Comparison of ENCODE assay signal across 18 cellular contexts in the genomic region with DNA sequence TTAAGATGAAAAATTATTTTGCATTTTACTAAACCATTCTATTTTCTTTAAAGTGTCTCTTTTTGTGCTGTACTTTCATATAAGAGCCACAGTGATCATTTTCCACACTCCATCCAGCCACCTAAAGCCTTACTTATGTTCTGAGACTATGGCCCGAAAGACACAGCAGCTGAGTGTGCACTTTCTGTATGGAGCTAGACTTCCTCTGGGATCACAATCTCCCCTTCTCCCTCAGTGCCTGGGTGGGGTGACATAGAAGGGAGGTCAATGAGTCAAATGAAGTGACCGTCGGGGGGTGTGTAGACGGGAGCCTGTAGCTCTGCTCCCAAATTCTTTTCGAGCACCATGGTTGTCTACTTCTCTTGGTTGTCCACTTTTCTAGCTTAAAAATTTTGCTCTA.
A peak's percentile ranks its signal among the peaks of the same experiment; 100 is the strongest.
DNase-seq lines count a peak whose midpoint lies in the region; ATAC-seq and TF ChIP-seq lines count a peak whose summit lies in the region.
"Had no signal": no experiment of that assay in that cellular context is flagged by ENCODE, and none has a peak within 500 bp of the region (broad histone marks: within the 10 kb centered on the region; RNA-seq: fewer than 3 reads in every experiment).

No MANE protein-coding gene starts in this region.

- no TSS peak for BruUV-seq in IMR-90 (replicated peaks; lab: Mats Ljungman, UMichigan)

- no peaks in the 10 kb centered on the region for H3K9me3 Mint-ChIP-seq in type B pancreatic cell
- H3K9me3 Mint-ChIP-seq: IgD-negative memory B cell had no signal

- H4K8ac ChIP-seq in IMR-90 (ENCODE audit: low read depth in 2 of 2, low read length in 2 of 2) (peak overlapping the region; percentile 64 to 91), mesenchymal stem cell (ENCODE audit: low read length) (no peak overlapping the region)

- H2BK5ac ChIP-seq in IMR-90 (ENCODE audit: low read depth, low read length, poor library complexity, severe bottlenecking) (peak overlapping the region; percentile 77), mesenchymal stem cell (ENCODE audit: low read depth, low read length, poor library complexity, severe bottlenecking) (no peak overlapping the region)

- H3K27me3 ChIP-seq in IMR-90 (ENCODE audit: control insufficient read depth, insufficient read depth, low read length) = no peaks in the 10 kb centered on the region
- H3K27me3 ChIP-seq in mesenchymal stem cell (ENCODE audit: control insufficient read depth in 1 of 2, insufficient read depth in 1 of 2, low read length in 2 of 2) = peaks cover 0 to 8% of the 10 kb centered on the region in 2 experiments

- in situ Hi-C loops in IMR-90 (cut with MboI; ENCODE audit: low sequenced_read_pairs) = no loop called here

- peak overlapping the region; percentile 97 for H2BK20ac ChIP-seq in IMR-90 (ENCODE audit: low read depth, low read length)

- no peak overlapping the region for H3K4me3 Mint-ChIP-seq in type B pancreatic cell
- H3K4me3 Mint-ChIP-seq: CD4-positive, alpha-beta memory T cell; H9; IgD-negative memory B cell had no signal

- no peak for TF ChIP-seq RAD21 in IMR-90 (IDR thresholded peaks at IDR 0.05; ENCODE audit: low read length)

- H3K27ac Mint-ChIP-seq in type B pancreatic cell = no peak overlapping the region
- H3K27ac Mint-ChIP-seq: CD4-positive, alpha-beta memory T cell; IgD-negative memory B cell had no signal

- H2BK120ac ChIP-seq in IMR-90 (ENCODE audit: low read depth, low read length) (peak overlapping the region; percentile 98), mesenchymal stem cell (ENCODE audit: low read depth, low read length) (peak overlapping the region; percentile 12)

- ATAC-seq in IMR-90 (ENCODE audit: low read depth) (no peak), GM21737 (IDR thresholded peaks at IDR 0.05; ENCODE audit: unreplicated experiment) (no peak)

- no peak overlapping the region for H3K9ac ChIP-seq in IMR-90 (ENCODE audit: low read depth, low read length)
- H3K9ac ChIP-seq in mesenchymal stem cell (ENCODE audit: low read length) = no peak overlapping the region

- peak overlapping the region; percentile 53; the same call in 1 of the 2 replicates for H3K56ac ChIP-seq in IMR-90 (ENCODE audit: extremely low read depth, insufficient read depth, low read length)

- H2BK15ac ChIP-seq in IMR-90 (ENCODE audit: low read depth, low read length) (peak overlapping the region; percentile 91; the same call in 2 of the 3 replicates), mesenchymal stem cell (ENCODE audit: low read depth, poor library complexity, severe bottlenecking) (no peak overlapping the region)

- peaks cover 17% of the 10 kb centered on the region for H3K4me1 ChIP-seq in IMR-90 (ENCODE audit: control insufficient read depth, insufficient read depth, low read length)
- peaks cover 4% of the 10 kb centered on the region for H3K4me1 ChIP-seq in mesenchymal stem cell (ENCODE audit: control insufficient read depth, insufficient read depth, low read depth, low read length)

- no peak for TF ChIP-seq POLR2A in IMR-90 (IDR thresholded peaks at IDR 0.05; ENCODE audit: low read depth, low read length)

- H4K91ac ChIP-seq in IMR-90 (ENCODE audit: insufficient read depth, low read depth, low read length) (peak overlapping the region; percentile 96), mesenchymal stem cell (ENCODE audit: low read length) (no peak overlapping the region)

- POLR2A ChIA-PET in IMR-90 (lab: Charles Lee; ENCODE audit: unreplicated experiment) = no interaction called here

- DNase-seq in IMR-90 = no peak
- DNase-seq in ecto neural progenitor cell (ENCODE audit: low spot score) = peak; percentile 14
- no peak for DNase-seq in mesenchymal stem cell
- DNase-seq in type B pancreatic cell (ENCODE audit: extremely low spot score, unreplicated experiment) = peak; percentile 36
- DNase-seq in NCI-H2107 treated with DMSO at 0.1 percent for 48 hours (lab: John Stamatoyannopoulos, UW; ENCODE audit: unreplicated experiment) = no peak
- DNase-seq in D341Med (ENCODE audit: low spot score) = no peak
- DNase-seq: ACHN; AML-193; CD4-positive, alpha-beta memory T cell; DMS79 treated with DMSO at 0.1 percent for 48 hours; GF-D8; GOT3; H9; KG1 had no signal

- H3K4me1 Mint-ChIP-seq in type B pancreatic cell (ENCODE audit: unreplicated experiment) = peaks cover 4% of the 10 kb centered on the region
- H3K4me1 Mint-ChIP-seq: CD4-positive, alpha-beta memory T cell; IgD-negative memory B cell had no signal

- intact Hi-C loops in IMR-90 (cut with micrococcal nuclease) = loop anchor here (5.0 kb wide), 1 partner anchor 83 kb away; no protein-coding TSS in a partner anchor

- H4K5ac ChIP-seq in IMR-90 (ENCODE audit: low read depth, low read length) = peak overlapping the region; percentile 45

- no peaks in the 10 kb centered on the region for H3K36me3 Mint-ChIP-seq in type B pancreatic cell
- H3K36me3 Mint-ChIP-seq: CD4-positive, alpha-beta memory T cell; IgD-negative memory B cell had no signal

- H2AK9ac ChIP-seq in IMR-90 (replicated peaks; ENCODE audit: low read depth, low read length, poor library complexity) = peak overlapping the region; percentile 65

- no CpG with 5 or more reads among the region's 5 CpGs for WGBS in IMR-90 (ENCODE audit: extremely low coverage in 2 of 2, insufficient read length in 1 of 2), 2 experiments
- WGBS in mesenchymal stem cell = 98% methylated on average over 4 of the region's 5 CpGs

- H3K9me1 ChIP-seq in IMR-90 (ENCODE audit: insufficient read depth, low read length) = peaks cover 15% of the 10 kb centered on the region

- H3K4me2 ChIP-seq in IMR-90 (ENCODE audit: low read depth, low read length) = no peak overlapping the region
- H3K4me2 ChIP-seq in mesenchymal stem cell (ENCODE audit: low read length, poor library complexity, severe bottlenecking) = no peak overlapping the region

- H3K27ac ChIP-seq in IMR-90 (ENCODE audit: insufficient read depth, low read length) = peak overlapping the region; percentile 78; the same call in 1 of the 2 replicates
- no peak overlapping the region for H3K27ac ChIP-seq in mesenchymal stem cell (ENCODE audit: low read length, poor library complexity, severe bottlenecking)
- H3K27ac ChIP-seq: C4-2B, HL-60 had no signal

- H3K79me1 ChIP-seq in IMR-90 (ENCODE audit: low read depth in 1 of 2, low read length in 2 of 2) (no peaks in the 10 kb centered on the region), mesenchymal stem cell (replicated peaks; ENCODE audit: low read length, poor library complexity, severe bottlenecking) (no peaks in the 10 kb centered on the region)

- peaks cover 4% of the 10 kb centered on the region for H3K27me3 Mint-ChIP-seq in type B pancreatic cell

- H3K4ac ChIP-seq in IMR-90 (ENCODE audit: low read depth, low read length) = peak overlapping the region; percentile 98
- H3K4ac ChIP-seq in mesenchymal stem cell (ENCODE audit: low read depth in 1 of 2, low read length in 2 of 2) = no peak overlapping the region

- H2AFZ ChIP-seq in IMR-90 (replicated peaks; ENCODE audit: low read length, poor library complexity) = no peak overlapping the region
- H2AFZ ChIP-seq in mesenchymal stem cell (ENCODE audit: low read depth, low read length) = no peak overlapping the region

- no peak for TF ChIP-seq CTCF in IMR-90 (conservative IDR thresholded peaks at IDR 0.05; ENCODE audit: low read depth, low read length)
- no peak for TF ChIP-seq CTCF in type B pancreatic cell (conservative IDR thresholded peaks at IDR 0.05)

- no peaks in the 10 kb centered on the region for H3K9me3 ChIP-seq in IMR-90 (ENCODE audit: control insufficient read depth, insufficient read depth, low read length)
- H3K9me3 ChIP-seq in mesenchymal stem cell (ENCODE audit: control insufficient read depth, low read length) = no peaks in the 10 kb centered on the region

- H3K23ac ChIP-seq in IMR-90 (ENCODE audit: low read depth, low read length) (peak overlapping the region; percentile 69; the same call in 1 of the 2 replicates), mesenchymal stem cell (ENCODE audit: low read length in 2 of 2) (no peak overlapping the region)

- H3K14ac ChIP-seq in IMR-90 (replicated peaks; ENCODE audit: low read depth, low read length) = peak overlapping the region; percentile 95
- H3K14ac ChIP-seq in mesenchymal stem cell (ENCODE audit: low read length in 2 of 2) = no peak overlapping the region

- dilution Hi-C loops in IMR-90 (cut with HindIII; ENCODE audit: low sequenced_read_pairs, unreplicated experiment) = no loop called here

- H3K18ac ChIP-seq in IMR-90 (ENCODE audit: low read depth, low read length) (peak overlapping the region; percentile 94), mesenchymal stem cell (ENCODE audit: low read depth in 1 of 2, low read length in 2 of 2) (peak overlapping the region in 1 of 2 experiments; percentile 54)

- H3K4me3 ChIP-seq in IMR-90 (ENCODE audit: insufficient read depth, low read depth, low read length) (no peak overlapping the region), mesenchymal stem cell (ENCODE audit: insufficient read depth in 1 of 2, low read depth in 1 of 2, low read length in 2 of 2) (no peak overlapping the region)

- peak overlapping the region in 1 of 2 experiments; percentile 67 for H2BK12ac ChIP-seq in mesenchymal stem cell (ENCODE audit: low read length in 2 of 2)

- H4K20me1 ChIP-seq in IMR-90 (ENCODE audit: insufficient read depth, low read length) = no peaks in the 10 kb centered on the region

- CTCF ChIA-PET in IMR-90 (lab: Yijun Ruan, JAX) = interaction anchor here (0.5 kb wide), 1 partner anchor 40 kb away, joined by 3 read pairs; no protein-coding TSS in a partner anchor

- peak overlapping the region; percentile 97 for H2AK5ac ChIP-seq in IMR-90 (ENCODE audit: low read depth, low read length)
- peak overlapping the region; percentile 58 for H2AK5ac ChIP-seq in mesenchymal stem cell (ENCODE audit: low read length, severe bottlenecking)

- H3K36me3 ChIP-seq in IMR-90 (ENCODE audit: control insufficient read depth, insufficient read depth, low read length) (no peaks in the 10 kb centered on the region), mesenchymal stem cell (ENCODE audit: control insufficient read depth in 1 of 2, insufficient read depth in 2 of 2, low read depth in 1 of 2, low read length in 2 of 2) (no peaks in the 10 kb centered on the region)

TF ChIP-seq in IMR-90, 13 proteins besides CTCF, POLR2A, EP300 and RAD21 (continues in another document):
- no peak for TF ChIP-seq ELK1 (IDR thresholded peaks at IDR 0.05; ENCODE audit: borderline replicate concordance, low read depth, low read length)
- no peak for TF ChIP-seq MXI1 (IDR thresholded peaks at IDR 0.05; ENCODE audit: borderline replicate concordance, low read depth, low read length)
- TF ChIP-seq CHD1 (IDR thresholded peaks at IDR 0.05; ENCODE audit: low read depth, low read length) = no peak
- TF ChIP-seq FOS (IDR thresholded peaks at IDR 0.05; ENCODE audit: low read depth, low read length) = no peak

Comparison
In these comparisons a context has a peak if more than half of its experiments do, and no peak if none do; other contexts are left out.
1. DNase-seq: peak in ecto neural progenitor cell (single experiment) and type B pancreatic cell (single experiment); none in IMR-90 (single experiment), mesenchymal stem cell (single experiment), NCI-H2107 treated with DMSO at 0.1 percent for 48 hours (single experiment) and D341Med (single experiment).